26 cellular contexts compared by ENCODE assay signal in genomic region chr1:48595613-48596012, GRCh38.
"Had no signal": no experiment of that assay in that cellular context is flagged by ENCODE, and none has a peak within 500 bp of the region (broad histone marks: within the 10 kb centered on the region; RNA-seq: fewer than 3 reads in every experiment).

No MANE protein-coding gene starts in this region.

- H3K27me3 ChIP-seq: ascending aorta, esophagus muscularis mucosa, foreskin keratinocyte, tibial nerve had no signal

- H3K9me3 Mint-ChIP-seq: activated CD4-positive, alpha-beta memory T cell treated with anti-CD3 and anti-CD28 coated beads, Interleukin-2, amount 10 ng/mL, durations not matched to agents 7 days and 5 days; activated CD4-positive, alpha-beta T cell treated with anti-CD3 and anti-CD28 coated beads, Interleukin-2, amount 10 ng/mL, durations not matched to agents 24 days and 14 days; activated naive CD4-positive, alpha-beta T cell treated with anti-CD3 and anti-CD28 coated beads, Interleukin-2, amount 10 ng/mL, durations not matched to agents 7 days and 5 days; activated naive CD8-positive, alpha-beta T cell treated with anti-CD3 and anti-CD28 coated beads, Interleukin-2, amount 10 ng/mL, durations not matched to agents 7 days and 5 days; activated T-cell treated with anti-CD3 and anti-CD28 coated beads, Interleukin-2, amount 50 U/mL, for 24 hours; brain; naive B cell; neural crest cell had no signal

- ATAC-seq: foreskin keratinocyte, right cardiac atrium, T-helper 17 cell had no signal

- DNase-seq: activated CD4-positive, alpha-beta memory T cell treated with anti-CD3 and anti-CD28 coated beads, Interleukin-2, amount 10 ng/mL, durations not matched to agents 7 days and 5 days; activated CD4-positive, alpha-beta T cell treated with anti-CD3 and anti-CD28 coated beads, Interleukin-2, amount 10 ng/mL, durations not matched to agents 24 days and 14 days; activated CD4-positive, CD25-positive, alpha-beta regulatory T cell treated with anti-CD3 and anti-CD28 coated beads, Interleukin-2, amount 50 U/mL, for 72 hours; activated CD8-positive, alpha-beta memory T cell treated with anti-CD3 and anti-CD28 coated beads, Interleukin-2, amount 50 U/mL, for 48 hours; activated gamma-delta T cell; activated naive CD4-positive, alpha-beta T cell treated with anti-CD3 and anti-CD28 coated beads, Interleukin-2, amount 10 ng/mL, durations not matched to agents 7 days and 5 days; activated naive CD8-positive, alpha-beta T cell treated with anti-CD3 and anti-CD28 coated beads, Interleukin-2, amount 10 ng/mL, durations not matched to agents 7 days and 5 days; activated T-cell treated with anti-CD3 and anti-CD28 coated beads, Interleukin-2, amount 50 U/mL, for 24 hours; caudate nucleus; foreskin keratinocyte; left ventricle myocardium inferior; naive B cell; posterior cingulate gyrus; right cardiac atrium; stimulated activated CD4-positive, alpha-beta T cell treated with anti-CD3 and anti-CD28 coated beads, Interleukin-15, amount 100 ng/mL, for 24 hours; stimulated activated CD4-positive, alpha-beta T cell treated with anti-CD3 and anti-CD28 coated beads, Interleukin-2, amount 100 ng/mL, for 48 hours; stimulated activated naive CD4-positive, alpha-beta T cell treated with Interleukin-2 at 50 U/mL for 16 hours; T-helper 17 cell; T1000 had no signal

- H3K27ac Mint-ChIP-seq: activated CD4-positive, alpha-beta memory T cell treated with anti-CD3 and anti-CD28 coated beads, Interleukin-2, amount 10 ng/mL, durations not matched to agents 7 days and 5 days; activated CD4-positive, alpha-beta T cell treated with anti-CD3 and anti-CD28 coated beads, Interleukin-2, amount 10 ng/mL, durations not matched to agents 24 days and 14 days; activated naive CD4-positive, alpha-beta T cell treated with anti-CD3 and anti-CD28 coated beads, Interleukin-2, amount 10 ng/mL, durations not matched to agents 7 days and 5 days; activated naive CD8-positive, alpha-beta T cell treated with anti-CD3 and anti-CD28 coated beads, Interleukin-2, amount 10 ng/mL, durations not matched to agents 7 days and 5 days; activated T-cell treated with anti-CD3 and anti-CD28 coated beads, Interleukin-2, amount 50 U/mL, for 24 hours; brain; T-helper 17 cell had no signal

- H3K4me3 ChIP-seq: ascending aorta, esophagus muscularis mucosa, left ventricle myocardium inferior, lung, tibial nerve had no signal

- H3K4me1 Mint-ChIP-seq: activated CD4-positive, alpha-beta memory T cell treated with anti-CD3 and anti-CD28 coated beads, Interleukin-2, amount 10 ng/mL, durations not matched to agents 7 days and 5 days; activated CD4-positive, alpha-beta T cell treated with anti-CD3 and anti-CD28 coated beads, Interleukin-2, amount 10 ng/mL, durations not matched to agents 24 days and 14 days; activated naive CD4-positive, alpha-beta T cell treated with anti-CD3 and anti-CD28 coated beads, Interleukin-2, amount 10 ng/mL, durations not matched to agents 7 days and 5 days; naive B cell; T-helper 17 cell had no signal

- H3K4me3 Mint-ChIP-seq: activated CD4-positive, alpha-beta memory T cell treated with anti-CD3 and anti-CD28 coated beads, Interleukin-2, amount 10 ng/mL, durations not matched to agents 7 days and 5 days; activated CD4-positive, alpha-beta T cell treated with anti-CD3 and anti-CD28 coated beads, Interleukin-2, amount 10 ng/mL, durations not matched to agents 24 days and 14 days; activated naive CD4-positive, alpha-beta T cell treated with anti-CD3 and anti-CD28 coated beads, Interleukin-2, amount 10 ng/mL, durations not matched to agents 7 days and 5 days; activated naive CD8-positive, alpha-beta T cell treated with anti-CD3 and anti-CD28 coated beads, Interleukin-2, amount 10 ng/mL, durations not matched to agents 7 days and 5 days; activated T-cell treated with anti-CD3 and anti-CD28 coated beads, Interleukin-2, amount 50 U/mL, for 24 hours; brain; naive B cell; neural crest cell; T-helper 17 cell had no signal

- H3K36me3 Mint-ChIP-seq: activated naive CD4-positive, alpha-beta T cell treated with anti-CD3 and anti-CD28 coated beads, Interleukin-2, amount 10 ng/mL, durations not matched to agents 7 days and 5 days; activated naive CD8-positive, alpha-beta T cell treated with anti-CD3 and anti-CD28 coated beads, Interleukin-2, amount 10 ng/mL, durations not matched to agents 7 days and 5 days; brain; naive B cell had no signal

- H3K27me3 Mint-ChIP-seq: activated naive CD4-positive, alpha-beta T cell treated with anti-CD3 and anti-CD28 coated beads, Interleukin-2, amount 10 ng/mL, durations not matched to agents 7 days and 5 days; naive B cell had no signal

- H3K9me3 ChIP-seq: ascending aorta, esophagus muscularis mucosa, left ventricle myocardium inferior, tibial nerve had no signal

- H3K4me1 ChIP-seq: ascending aorta, foreskin keratinocyte, left ventricle myocardium inferior had no signal

- H3K27ac ChIP-seq: ascending aorta, esophagus muscularis mucosa, foreskin keratinocyte, left ventricle myocardium inferior, tibial nerve, WERI-Rb-1 had no signal

- H3K36me3 ChIP-seq: ascending aorta, esophagus muscularis mucosa, left ventricle myocardium inferior, tibial nerve, WERI-Rb-1 had no signal
